ENCODE assay signal across 1 cellular context in the genomic region with DNA sequence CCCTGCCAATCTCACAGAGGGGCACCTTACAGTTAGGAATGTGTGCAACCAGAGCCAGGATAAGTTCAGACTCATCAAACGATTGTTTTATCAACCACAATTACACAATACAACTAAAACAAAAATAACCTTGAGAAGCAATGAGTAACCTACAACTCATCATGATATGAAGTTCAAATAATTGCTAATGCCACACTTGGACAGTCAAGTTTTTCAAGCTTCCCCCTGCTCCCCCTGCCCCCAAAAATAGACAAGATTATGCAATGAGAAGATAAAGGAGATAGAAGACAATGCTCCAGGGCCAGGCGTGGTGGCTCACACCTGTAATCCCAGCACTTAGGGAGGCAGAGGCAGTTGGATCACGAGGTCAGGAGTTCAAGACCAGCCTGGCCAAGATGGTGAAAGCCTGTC.
TF ChIP-seq lines count a peak whose summit lies in the region.

No MANE protein-coding gene starts in this region.

TF ChIP-seq in HepG2, 621 proteins besides CTCF, POLR2A, EP300 and RAD21 (continued from another document and continues in another):
- no peak for TF ChIP-seq SNAPC4 (CRISPR knock-in tag; IDR thresholded peaks at IDR 0.05)
- TF ChIP-seq ZC3H13 (CRISPR knock-in tag; IDR thresholded peaks at IDR 0.05) = no peak
- TF ChIP-seq ARHGAP35 (CRISPR knock-in tag; IDR thresholded peaks at IDR 0.05; ENCODE audit: borderline replicate concordance) = no peak
- no peak for TF ChIP-seq SMAD1 (CRISPR knock-in tag; IDR thresholded peaks at IDR 0.05; ENCODE audit: borderline replicate concordance, low read depth)
- no peak for TF ChIP-seq U2AF1 (optimal IDR thresholded peaks at IDR 0.05; ENCODE audit: low read depth, low read length)
- TF ChIP-seq SETDB1 (CRISPR knock-in tag; IDR thresholded peaks at IDR 0.05; ENCODE audit: borderline replicate concordance) = no peak
- peak; percentile 55; the same call in 1 of the 2 replicates for TF ChIP-seq MEF2D (CRISPR knock-in tag; IDR thresholded peaks at IDR 0.05)
- TF ChIP-seq CHD4 (IDR thresholded peaks at IDR 0.05; ENCODE audit: borderline replicate concordance, low read length) = no peak
- no peak for TF ChIP-seq MAFF (IDR thresholded peaks at IDR 0.05; ENCODE audit: low read depth, low read length)
- no peak for TF ChIP-seq NKX3-1 (CRISPR knock-in tag; IDR thresholded peaks at IDR 0.05)
- no peak for TF ChIP-seq KMT2B (CRISPR knock-in tag; IDR thresholded peaks at IDR 0.05)
- no peak for TF ChIP-seq SRSF1 (optimal IDR thresholded peaks at IDR 0.05; ENCODE audit: low read depth, low read length)
- no peak for TF ChIP-seq HNRNPLL (IDR thresholded peaks at IDR 0.05; ENCODE audit: low read depth, low read length, poor library complexity, severe bottlenecking)
- TF ChIP-seq, protein P1, sequence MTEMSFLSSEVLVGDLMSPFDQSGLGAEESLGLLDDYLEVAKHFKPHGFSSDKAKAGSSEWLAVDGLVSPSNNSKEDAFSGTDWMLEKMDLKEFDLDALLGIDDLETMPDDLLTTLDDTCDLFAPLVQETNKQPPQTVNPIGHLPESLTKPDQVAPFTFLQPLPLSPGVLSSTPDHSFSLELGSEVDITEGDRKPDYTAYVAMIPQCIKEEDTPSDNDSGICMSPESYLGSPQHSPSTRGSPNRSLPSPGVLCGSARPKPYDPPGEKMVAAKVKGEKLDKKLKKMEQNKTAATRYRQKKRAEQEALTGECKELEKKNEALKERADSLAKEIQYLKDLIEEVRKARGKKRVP (CRISPR knock-in tag; IDR thresholded peaks at IDR 0.05) = peak in 1 of 2 experiments; percentile 60; a peak in 1 of 4 replicates
- TF ChIP-seq ZNF674 (CRISPR knock-in tag; IDR thresholded peaks at IDR 0.05; ENCODE audit: low read depth) = no peak
- TF ChIP-seq IKZF1 (IDR thresholded peaks at IDR 0.05) = no peak
- TF ChIP-seq HBP1 (CRISPR knock-in tag; IDR thresholded peaks at IDR 0.05; ENCODE audit: low read depth) = no peak
- TF ChIP-seq KAT8 (CRISPR knock-in tag; IDR thresholded peaks at IDR 0.05) = no peak
- no peak for TF ChIP-seq CENPT (CRISPR knock-in tag; IDR thresholded peaks at IDR 0.05; ENCODE audit: low read depth)
- TF ChIP-seq, protein P2, sequence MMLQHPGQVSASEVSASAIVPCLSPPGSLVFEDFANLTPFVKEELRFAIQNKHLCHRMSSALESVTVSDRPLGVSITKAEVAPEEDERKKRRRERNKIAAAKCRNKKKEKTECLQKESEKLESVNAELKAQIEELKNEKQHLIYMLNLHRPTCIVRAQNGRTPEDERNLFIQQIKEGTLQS (CRISPR knock-in tag; IDR thresholded peaks at IDR 0.05) = peak; percentile 25; the same call in 1 of the 2 replicates
- TF ChIP-seq, protein P3, sequence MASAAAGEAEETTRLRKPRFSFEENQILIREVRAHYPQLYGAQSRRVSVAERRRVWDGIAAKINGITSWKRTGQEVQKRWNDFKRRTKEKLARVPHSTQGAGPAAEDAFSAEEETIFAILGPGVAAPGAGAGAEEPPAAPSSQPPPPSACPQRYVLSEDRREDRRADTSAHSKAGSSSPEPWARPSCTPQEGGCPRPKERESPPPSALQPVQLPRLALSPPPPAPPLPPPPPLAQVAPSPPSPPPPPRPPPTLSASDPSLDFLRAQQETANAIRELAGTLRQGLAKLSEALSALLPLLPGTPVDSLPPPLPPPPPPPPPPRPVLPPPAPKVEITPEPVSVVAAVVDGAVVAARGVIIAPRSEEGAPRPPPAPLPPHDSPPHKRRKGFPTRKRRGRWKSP (CRISPR knock-in tag; IDR thresholded peaks at IDR 0.05) = no peak
- no peak for TF ChIP-seq HOXD1 (CRISPR knock-in tag; IDR thresholded peaks at IDR 0.05)
- TF ChIP-seq ASH2L (IDR thresholded peaks at IDR 0.05; ENCODE audit: insufficient read length, low read depth, low read length) = no peak
- TF ChIP-seq ZNF230 (CRISPR knock-in tag; IDR thresholded peaks at IDR 0.05) = no peak
- no peak for TF ChIP-seq MAFG (CRISPR knock-in tag; IDR thresholded peaks at IDR 0.05)
- no peak for TF ChIP-seq ZFP36 (IDR thresholded peaks at IDR 0.05; ENCODE audit: borderline replicate concordance, low read depth, low read length, partially characterized antibody)
- no peak for TF ChIP-seq PHF8 (CRISPR knock-in tag; IDR thresholded peaks at IDR 0.05)
- no peak for TF ChIP-seq MTF2 (CRISPR knock-in tag; IDR thresholded peaks at IDR 0.05; ENCODE audit: borderline replicate concordance)
- no peak for TF ChIP-seq ZBTB4 (CRISPR knock-in tag; IDR thresholded peaks at IDR 0.05; ENCODE audit: borderline replicate concordance)
- TF ChIP-seq ZNF331 (CRISPR knock-in tag; IDR thresholded peaks at IDR 0.05) = no peak
- TF ChIP-seq ZNF354B (CRISPR knock-in tag; IDR thresholded peaks at IDR 0.05) = no peak
- no peak for TF ChIP-seq STAT5B (CRISPR knock-in tag; IDR thresholded peaks at IDR 0.05)
- TF ChIP-seq HES4 (CRISPR knock-in tag; IDR thresholded peaks at IDR 0.05; ENCODE audit: borderline replicate concordance) = no peak
- TF ChIP-seq ZNF512B (CRISPR knock-in tag; IDR thresholded peaks at IDR 0.05; ENCODE audit: borderline replicate concordance) = no peak
- TF ChIP-seq ZSCAN9 (CRISPR knock-in tag; IDR thresholded peaks at IDR 0.05; ENCODE audit: borderline replicate concordance) = no peak
- TF ChIP-seq ZNF564 (CRISPR knock-in tag; IDR thresholded peaks at IDR 0.05) = no peak
- TF ChIP-seq NFATC3 (CRISPR knock-in tag; IDR thresholded peaks at IDR 0.05) = no peak
- TF ChIP-seq PHB2 (IDR thresholded peaks at IDR 0.05; ENCODE audit: partially characterized antibody) = no peak
- no peak for TF ChIP-seq NFIC (IDR thresholded peaks at IDR 0.05; ENCODE audit: low read length)
- no peak for TF ChIP-seq ZNF383 (CRISPR knock-in tag; IDR thresholded peaks at IDR 0.05; ENCODE audit: borderline replicate concordance)
- no peak for TF ChIP-seq ZNF749 (CRISPR knock-in tag; IDR thresholded peaks at IDR 0.05; ENCODE audit: borderline replicate concordance)
- TF ChIP-seq TCF12 (IDR thresholded peaks at IDR 0.05) = no peak
- no peak for TF ChIP-seq TCF12 (CRISPR knock-in tag; IDR thresholded peaks at IDR 0.05)
